7 cellular contexts compared by ENCODE assay signal in the genomic region with DNA sequence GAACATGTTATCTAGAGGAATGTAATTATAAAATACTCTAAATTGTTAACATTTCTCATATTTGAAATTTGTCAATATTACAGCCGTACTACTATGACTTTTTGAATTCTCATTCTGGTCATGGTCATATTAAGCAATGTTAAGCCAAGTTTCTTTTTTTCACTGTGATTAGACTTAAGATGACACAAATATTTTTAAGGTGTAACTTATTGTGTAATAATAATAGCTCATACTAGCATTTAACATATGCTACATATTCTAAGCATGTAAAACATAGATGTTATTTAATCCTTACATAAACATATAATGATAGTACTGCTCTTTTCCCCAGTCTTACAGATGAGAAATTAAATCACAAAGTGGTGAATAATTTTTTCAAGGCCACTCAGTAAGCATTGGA.
"Had no signal": no experiment of that assay in that cellular context is flagged by ENCODE, and none has a peak within 500 bp of the region (broad histone marks: within the 10 kb centered on the region; RNA-seq: fewer than 3 reads in every experiment).

No MANE protein-coding gene starts in this region.

- FAIRE-seq: GM12878, GM12891, GM12892, GM18507, GM19239 had no signal

- H3K4me3 ChIP-seq: GM12878 had no signal

- DNase-seq: GDM1, GF-D8 had no signal

- ATAC-seq: GM12878 had no signal
